27 cellular contexts compared by ENCODE assay signal in genomic region chr13:113412440-113412839, GRCh38. TPM values are rescaled to one million over a fixed set of nuclear protein-coding genes. Genes with fewer than 3 reads are reported as not detected.
"Had no signal": no experiment of that assay in that cellular context is flagged by ENCODE, and none has a peak within 500 bp of the region (broad histone marks: within the 10 kb centered on the region; RNA-seq: fewer than 3 reads in every experiment).

No MANE protein-coding gene starts in this region.

- H3K36me3 ChIP-seq: breast epithelium, tibial nerve had no signal

- H3K9me3 ChIP-seq: breast epithelium, mucosa of descending colon, tibial nerve had no signal

- H3K27me3 ChIP-seq: breast epithelium had no signal

- ATAC-seq: activated T-cell treated with anti-CD3 and anti-CD28 coated beads, Interleukin-2, amount 50 U/mL, for 4 hours; activated T-helper 17 cell treated with anti-CD3 and anti-CD28 coated beads, Interleukin-2, amount 50 U/mL, for 72 hours; foreskin keratinocyte; left colon; mucosa of descending colon; natural killer cell treated with Interleukin-12 subunit alpha and Interleukin-12 subunit beta and Interleukin-15 and Interleukin-18, amount 100 ng/mL, for 72 hours; sciatic nerve; stimulated activated memory B cell treated with anti-CD40 and anti-IgM and Interleukin-4, amounts not matched to agents 10 μg/mL and 1 μg/mL and 100 μg/mL, for 72 hours; stimulated activated naive CD8-positive, alpha-beta T cell treated with anti-CD3 and anti-CD28 coated beads, Interleukin-15, amount 100 ng/mL, for 72 hours had no signal

- H3K27ac ChIP-seq: foreskin keratinocyte had no signal

- DNase-seq: activated CD4-positive, alpha-beta memory T cell treated with anti-CD3 and anti-CD28 coated beads for 36 hours; activated CD4-positive, alpha-beta T cell treated with anti-CD3 and anti-CD28 coated beads, Interleukin-2, amount 10 ng/mL, durations not matched to agents 24 days and 14 days; activated CD4-positive, CD25-positive, alpha-beta regulatory T cell treated with anti-CD3 and anti-CD28 coated beads, Interleukin-2, amount 50 U/mL, for 72 hours; activated gamma-delta T cell treated with Interleukin-2 at 50 U/mL for 16 hours; activated naive CD4-positive, alpha-beta T cell treated with anti-CD3 and anti-CD28 coated beads, Interleukin-2, amount 50 U/mL, for 16 hours; activated T-cell treated with anti-CD3 and anti-CD28 coated beads, Interleukin-2, amount 50 U/mL, for 4 hours; amniotic stem cell; central memory CD4-positive, alpha-beta T cell; endodermal cell; foreskin keratinocyte; hippocampal formation; left colon; mucosa of descending colon; stimulated activated CD4-positive, alpha-beta T cell treated with anti-CD3 and anti-CD28 coated beads, Interleukin-1b, Interleukin-23, amount 100 ng/mL, for 48 hours; stimulated activated CD4-positive, alpha-beta T cell treated with anti-CD3 and anti-CD28 coated beads, Interleukin-4, amount 100 ng/mL, for 4 hours; stimulated activated CD8-positive, alpha-beta memory T cell treated with anti-CD3 and anti-CD28 coated beads, Interleukin-4, amount 100 ng/mL, for 48 hours; stimulated activated naive CD8-positive, alpha-beta T cell treated with anti-CD3 and anti-CD28 coated beads, Interleukin-15, amount 100 ng/mL, for 72 hours; substantia nigra; T-helper 2 cell had no signal

- H3K4me1 ChIP-seq: foreskin keratinocyte had no signal

- H3K4me3 ChIP-seq: mucosa of descending colon, smooth muscle cell, tibial nerve had no signal

RNA-seq across cellular contexts. Expression of gene GRTP1, which starts 48.5 kb away (rescaled TPM):
- total RNA-seq: activated CD4-positive, alpha-beta T cell treated with anti-CD3 and anti-CD28 coated beads, Interleukin-2, amount 10 ng/mL, durations not matched to agents 24 days and 14 days; myocyte; natural killer cell treated with Interleukin-12 subunit alpha and Interleukin-12 subunit beta and Interleukin-15 and Interleukin-18, amount 100 ng/mL, for 72 hours had no signal
